Comparison of ENCODE assay signal across 20 cellular contexts in the genomic region with DNA sequence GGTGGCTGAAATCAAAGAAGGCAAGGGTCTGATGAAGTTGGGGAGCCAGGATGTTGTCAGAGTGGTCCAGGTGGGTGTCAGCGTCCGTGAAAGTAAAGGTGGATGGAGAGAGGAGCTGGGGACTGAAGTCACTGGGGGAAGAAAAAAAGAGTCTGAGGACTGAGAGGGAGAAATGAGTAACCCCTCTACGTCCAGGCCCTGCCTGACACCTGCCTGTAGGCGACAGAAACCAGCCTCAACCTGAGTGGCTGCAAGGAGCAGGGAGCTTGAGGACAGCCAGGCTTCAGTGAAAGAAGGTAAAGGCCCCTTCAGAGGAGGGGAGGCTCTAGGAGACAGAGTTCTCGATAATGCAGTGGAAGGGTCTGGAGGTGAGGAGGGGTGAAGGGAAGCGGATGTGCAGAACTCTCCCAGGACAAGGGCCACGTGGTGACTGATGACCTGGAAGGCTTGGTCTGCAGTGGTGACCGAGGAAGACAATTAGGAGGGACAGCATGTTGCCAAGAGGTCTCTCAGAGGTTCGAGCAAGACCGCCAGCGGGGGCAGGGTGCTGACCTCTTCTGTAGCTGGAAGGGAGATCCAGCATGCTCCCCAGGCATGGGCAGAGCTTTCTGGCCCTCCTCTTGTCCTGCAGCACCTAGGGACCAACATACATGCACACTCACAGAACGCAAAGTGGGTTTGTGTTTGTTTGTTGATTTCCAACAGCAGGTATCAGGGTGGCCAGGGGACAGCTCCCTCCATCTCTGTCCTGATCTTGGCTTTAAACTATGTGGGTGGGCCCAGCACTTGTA.
DNase-seq lines count a peak whose midpoint lies in the region; ATAC-seq and TF ChIP-seq lines count a peak whose summit lies in the region.
"Had no signal": no experiment of that assay in that cellular context is flagged by ENCODE, and none has a peak within 500 bp of the region (broad histone marks: within the 10 kb centered on the region; RNA-seq: fewer than 3 reads in every experiment).

No MANE protein-coding gene starts in this region.

- H3K36me3 Mint-ChIP-seq in activated CD4-positive, alpha-beta T cell treated with anti-CD3 and anti-CD28 coated beads for 36 hours (ENCODE audit: low read depth): no peaks in the 10 kb centered on the region
- peaks cover 13% of the 10 kb centered on the region for H3K36me3 Mint-ChIP-seq in Caco-2 (ENCODE audit: insufficient read depth, unreplicated experiment)
- peaks cover 29% of the 10 kb centered on the region for H3K36me3 Mint-ChIP-seq in stimulated activated effector memory CD8-positive, alpha-beta T cell treated with anti-CD3 and anti-CD28 coated beads, Interleukin-12 subunit alpha, Interleukin-12 subunit beta, amount 100 ng/mL, for 72 hours
- no peaks in the 10 kb centered on the region for H3K36me3 Mint-ChIP-seq in activated naive CD8-positive, alpha-beta T cell treated with anti-CD3 and anti-CD28 coated beads for 36 hours
- H3K36me3 Mint-ChIP-seq: CD4-positive, alpha-beta memory T cell had no signal

- H3K9me3 ChIP-seq in Caco-2: no peaks in the 10 kb centered on the region
- no peaks in the 10 kb centered on the region for H3K9me3 ChIP-seq in esophagus muscularis mucosa
- H3K9me3 ChIP-seq: BE2C, MG63 had no signal

- H3K36me3 ChIP-seq in Caco-2 (ENCODE audit: control insufficient read depth, insufficient read depth, low read length): no peaks in the 10 kb centered on the region
- peaks cover 0 to 8% (median under 1%) of the 10 kb centered on the region in 4 donors for H3K36me3 ChIP-seq in esophagus muscularis mucosa
- H3K36me3 ChIP-seq: BE2C had no signal

- BruUV-seq in Caco-2 (replicated peaks; lab: Mats Ljungman, UMichigan): no TSS peak

- H3K27ac Mint-ChIP-seq in activated CD4-positive, alpha-beta T cell treated with anti-CD3 and anti-CD28 coated beads for 36 hours: no peak overlapping the region
- H3K27ac Mint-ChIP-seq in Caco-2 (ENCODE audit: unreplicated experiment): peak overlapping the region; percentile 64
- peak overlapping the region; percentile 1 for H3K27ac Mint-ChIP-seq in stimulated activated effector memory CD8-positive, alpha-beta T cell treated with anti-CD3 and anti-CD28 coated beads, Interleukin-12 subunit alpha, Interleukin-12 subunit beta, amount 100 ng/mL, for 72 hours
- no peak overlapping the region for H3K27ac Mint-ChIP-seq in activated naive CD8-positive, alpha-beta T cell treated with anti-CD3 and anti-CD28 coated beads for 36 hours
- H3K27ac Mint-ChIP-seq: HFFc6 had no signal

- H3K4me3 ChIP-seq in Caco-2 (ENCODE audit: low read depth, low read length) (no peak overlapping the region), esophagus muscularis mucosa (no peak overlapping the region)
- H3K4me3 ChIP-seq: MG63 had no signal

- H3K4me3 Mint-ChIP-seq in activated CD4-positive, alpha-beta T cell treated with anti-CD3 and anti-CD28 coated beads for 36 hours: no peak overlapping the region
- no peak overlapping the region for H3K4me3 Mint-ChIP-seq in Caco-2 (ENCODE audit: unreplicated experiment)
- no peak overlapping the region for H3K4me3 Mint-ChIP-seq in stimulated activated effector memory CD8-positive, alpha-beta T cell treated with anti-CD3 and anti-CD28 coated beads, Interleukin-12 subunit alpha, Interleukin-12 subunit beta, amount 100 ng/mL, for 72 hours
- H3K4me3 Mint-ChIP-seq in activated naive CD8-positive, alpha-beta T cell treated with anti-CD3 and anti-CD28 coated beads for 36 hours: no peak overlapping the region
- H3K4me3 Mint-ChIP-seq: CD4-positive, alpha-beta memory T cell; HFFc6 had no signal

- H3K9me3 Mint-ChIP-seq in activated CD4-positive, alpha-beta T cell treated with anti-CD3 and anti-CD28 coated beads for 36 hours (ENCODE audit: low read depth): no peaks in the 10 kb centered on the region
- no peaks in the 10 kb centered on the region for H3K9me3 Mint-ChIP-seq in Caco-2 (ENCODE audit: unreplicated experiment)
- no peaks in the 10 kb centered on the region for H3K9me3 Mint-ChIP-seq in stimulated activated effector memory CD8-positive, alpha-beta T cell treated with anti-CD3 and anti-CD28 coated beads, Interleukin-12 subunit alpha, Interleukin-12 subunit beta, amount 100 ng/mL, for 72 hours
- H3K9me3 Mint-ChIP-seq in activated naive CD8-positive, alpha-beta T cell treated with anti-CD3 and anti-CD28 coated beads for 36 hours: no peaks in the 10 kb centered on the region
- H3K9me3 Mint-ChIP-seq: CD4-positive, alpha-beta memory T cell; HFFc6 had no signal

- POLR2A ChIA-PET in activated CD4-positive, alpha-beta T cell treated with anti-CD3 and anti-CD28 coated beads for 36 hours (lab: Charles Lee): no interaction called here
- POLR2A ChIA-PET in Caco-2 (lab: Charles Lee): no interaction called here

- H3K27me3 Mint-ChIP-seq in activated CD4-positive, alpha-beta T cell treated with anti-CD3 and anti-CD28 coated beads for 36 hours: peaks cover 11% of the 10 kb centered on the region
- H3K27me3 Mint-ChIP-seq in Caco-2 (ENCODE audit: insufficient read depth, unreplicated experiment): no peaks in the 10 kb centered on the region
- no peaks in the 10 kb centered on the region for H3K27me3 Mint-ChIP-seq in activated naive CD8-positive, alpha-beta T cell treated with anti-CD3 and anti-CD28 coated beads for 36 hours

- CTCF ChIA-PET in activated CD4-positive, alpha-beta T cell treated with anti-CD3 and anti-CD28 coated beads for 36 hours (lab: Charles Lee): no interaction called here
- CTCF ChIA-PET in Caco-2 (lab: Charles Lee): no interaction called here

- DNase-seq in activated CD4-positive, alpha-beta T cell treated with anti-CD3 and anti-CD28 coated beads for 36 hours: no peak
- DNase-seq in activated CD4-positive, alpha-beta T cell treated with anti-CD3 and anti-CD28 coated beads, Interleukin-2, amount 50 U/mL, for 48 hours: no peak
- no peak for DNase-seq in Caco-2
- DNase-seq in esophagus muscularis mucosa (ENCODE audit: extremely low spot score): peak; percentile 89
- DNase-seq in stimulated activated effector memory CD8-positive, alpha-beta T cell treated with anti-CD3 and anti-CD28 coated beads, Interleukin-12 subunit alpha, Interleukin-12 subunit beta, amount 100 ng/mL, for 72 hours (ENCODE audit: low spot score in 2 of 2): peak in 1 of 2 donors; percentile 50
- no peak for DNase-seq in DMS79 (lab: John Stamatoyannopoulos, UW)
- DNase-seq in activated naive CD8-positive, alpha-beta T cell treated with anti-CD3 and anti-CD28 coated beads for 36 hours: no peak
- DNase-seq in NCI-H774 (lab: John Stamatoyannopoulos, UW): no peak
- DNase-seq: BE2C; CD4-positive, alpha-beta memory T cell; GOT3; HFFc6; Karpas-422; MG63; NCI-H1092; NCI-H146; NCI-H2107; NCI-H2227 treated with DMSO at 0.1 percent for 48 hours; NCI-H524 had no signal

- intact Hi-C loops in activated CD4-positive, alpha-beta T cell treated with anti-CD3 and anti-CD28 coated beads for 36 hours (cut with DNase I, micrococcal nuclease): no loop called here
- intact Hi-C loops in Caco-2 (cut with micrococcal nuclease; ENCODE audit: unreplicated experiment) (no loop called here), esophagus muscularis mucosa (cut with DNase I) (no loop called here)

- H3K4me1 ChIP-seq in Caco-2 (no peaks in the 10 kb centered on the region; the same call in 1 of the 2 replicates), esophagus muscularis mucosa (peaks cover 0 to 9% (median 0%) of the 10 kb centered on the region in 4 donors)
- H3K4me1 ChIP-seq: BE2C had no signal

- no peak overlapping the region for H3K27ac ChIP-seq in esophagus muscularis mucosa (replicated peaks in 1 of 4)
- H3K27ac ChIP-seq: 22Rv1 had no signal

- H3K4me1 Mint-ChIP-seq in activated CD4-positive, alpha-beta T cell treated with anti-CD3 and anti-CD28 coated beads for 36 hours: peaks cover 9% of the 10 kb centered on the region
- peaks cover 7% of the 10 kb centered on the region for H3K4me1 Mint-ChIP-seq in Caco-2 (ENCODE audit: low read depth, unreplicated experiment)
- peaks cover 24% of the 10 kb centered on the region for H3K4me1 Mint-ChIP-seq in stimulated activated effector memory CD8-positive, alpha-beta T cell treated with anti-CD3 and anti-CD28 coated beads, Interleukin-12 subunit alpha, Interleukin-12 subunit beta, amount 100 ng/mL, for 72 hours
- peaks cover 11% of the 10 kb centered on the region for H3K4me1 Mint-ChIP-seq in activated naive CD8-positive, alpha-beta T cell treated with anti-CD3 and anti-CD28 coated beads for 36 hours

- ATAC-seq in activated CD4-positive, alpha-beta T cell treated with anti-CD3 and anti-CD28 coated beads for 36 hours: peak; percentile 14
- ATAC-seq in stimulated activated effector memory CD8-positive, alpha-beta T cell treated with anti-CD3 and anti-CD28 coated beads, Interleukin-12 subunit alpha, Interleukin-12 subunit beta, amount 100 ng/mL, for 72 hours: peak; percentile 41

- no peak for TF ChIP-seq CTCF in Caco-2 (IDR thresholded peaks at IDR 0.05; ENCODE audit: insufficient read depth in 1 of 2, low read depth in 1 of 2, low read length in 1 of 2, severe bottlenecking in 1 of 2, unreplicated experiment in 1 of 2)
- TF ChIP-seq CTCF in esophagus muscularis mucosa (IDR thresholded peaks at IDR 0.05): no peak

- no peak for TF ChIP-seq EP300 in esophagus muscularis mucosa (IDR thresholded peaks at IDR 0.05)

- no peaks in the 10 kb centered on the region for H3K27me3 ChIP-seq in Caco-2 (replicated peaks; ENCODE audit: control insufficient read depth, insufficient read depth, low read length)
- no peaks in the 10 kb centered on the region for H3K27me3 ChIP-seq in esophagus muscularis mucosa
- H3K27me3 ChIP-seq: BE2C, MG63 had no signal

- no peak for TF ChIP-seq POLR2A in esophagus muscularis mucosa (IDR thresholded peaks at IDR 0.05; ENCODE audit: low read depth)

- WGBS in esophagus muscularis mucosa: 86% methylated on average over 12 of the region's 12 CpGs

Comparison
In these comparisons a context has a peak if more than half of its experiments do, and no peak if none do; other contexts are left out.
1. H3K27ac Mint-ChIP-seq: peak in Caco-2 (single experiment) and stimulated activated effector memory CD8-positive, alpha-beta T cell treated with anti-CD3 and anti-CD28 coated beads, Interleukin-12 subunit alpha, Interleukin-12 subunit beta, amount 100 ng/mL, for 72 hours (single experiment); none in activated CD4-positive, alpha-beta T cell treated with anti-CD3 and anti-CD28 coated beads for 36 hours (single experiment) and activated naive CD8-positive, alpha-beta T cell treated with anti-CD3 and anti-CD28 coated beads for 36 hours (single experiment).